ENCODE assay signal across 2 cellular contexts in genomic region chr6:122695188-122695587, GRCh38.
TF ChIP-seq lines count a peak whose summit lies in the region.

No MANE protein-coding gene starts in this region.

TF ChIP-seq in HepG2, 621 proteins besides CTCF, POLR2A, EP300 and RAD21 (continued from another document):
- peak; percentile 53; the same call in 1 of the 2 replicates for TF ChIP-seq CEBPB (IDR thresholded peaks at IDR 0.05; ENCODE audit: borderline replicate concordance, low read depth, low read length)

TF ChIP-seq in K562, 482 proteins besides CTCF, POLR2A, EP300 and RAD21 (continued from another document):
- TF ChIP-seq CEBPB (tag; IDR thresholded peaks at IDR 0.05) (peak; percentile 87), ZNF584 (CRISPR knock-in tag; IDR thresholded peaks at IDR 0.05; ENCODE audit: low read depth) (no peak), CEBPG (CRISPR knock-in tag; IDR thresholded peaks at IDR 0.05) (no peak), CEBPG (tag; conservative IDR thresholded peaks at IDR 0.05 in 1 of 2, IDR thresholded peaks at IDR 0.05 in 1 of 2) (peak; percentile 37 to 93; a peak in 3 of 4 replicates), SNRNP70 (optimal IDR thresholded peaks at IDR 0.05; ENCODE audit: low read depth, low read length) (no peak)
